Comparison of ENCODE assay signal across 17 cellular contexts in the genomic region with DNA sequence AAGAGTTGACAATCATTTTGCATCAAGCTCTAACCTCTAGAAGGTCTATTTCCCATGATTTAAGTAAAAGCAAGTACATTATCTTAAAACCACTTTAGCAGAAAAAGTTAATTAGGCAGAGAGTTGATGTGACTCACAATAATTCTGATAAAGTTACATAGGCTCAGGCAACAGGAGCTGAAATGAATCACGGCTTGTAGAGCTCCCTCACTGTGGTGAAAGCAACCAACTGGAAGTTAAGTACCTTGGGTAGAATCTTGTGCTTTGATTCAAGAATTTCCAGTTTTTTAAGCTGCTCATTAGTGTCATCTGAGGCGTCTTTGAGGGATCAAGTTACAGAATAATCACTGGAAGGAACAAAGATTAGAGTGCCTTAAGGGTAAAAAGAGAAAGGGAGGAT.
DNase-seq lines count a peak whose midpoint lies in the region; ATAC-seq and TF ChIP-seq lines count a peak whose summit lies in the region.
"Had no signal": no experiment of that assay in that cellular context is flagged by ENCODE, and none has a peak within 500 bp of the region (broad histone marks: within the 10 kb centered on the region; RNA-seq: fewer than 3 reads in every experiment).

No MANE protein-coding gene starts in this region.

- peak overlapping the region; percentile 11 for H3K27ac ChIP-seq in foreskin keratinocyte

- H3K4me3 Mint-ChIP-seq in stimulated activated effector memory CD8-positive, alpha-beta T cell treated with anti-CD3 and anti-CD28 coated beads, Interleukin-12 subunit alpha, Interleukin-12 subunit beta, amount 100 ng/mL, for 72 hours, result no peak overlapping the region
- H3K4me3 Mint-ChIP-seq: activated CD4-positive, alpha-beta memory T cell treated with anti-CD3 and anti-CD28 coated beads for 36 hours; memory B cell had no signal

- no peaks in the 10 kb centered on the region for H3K9me3 Mint-ChIP-seq in stimulated activated effector memory CD8-positive, alpha-beta T cell treated with anti-CD3 and anti-CD28 coated beads, Interleukin-12 subunit alpha, Interleukin-12 subunit beta, amount 100 ng/mL, for 72 hours
- H3K9me3 Mint-ChIP-seq: activated CD4-positive, alpha-beta memory T cell treated with anti-CD3 and anti-CD28 coated beads for 36 hours; memory B cell had no signal

- TF ChIP-seq CTCF in foreskin keratinocyte (conservative IDR thresholded peaks at IDR 0.05), result no peak

- no peaks in the 10 kb centered on the region for H3K4me1 Mint-ChIP-seq in stimulated activated effector memory CD8-positive, alpha-beta T cell treated with anti-CD3 and anti-CD28 coated beads, Interleukin-12 subunit alpha, Interleukin-12 subunit beta, amount 100 ng/mL, for 72 hours
- H3K4me1 Mint-ChIP-seq: memory B cell had no signal

- peak; percentile 10 for DNase-seq in SIG-M5 treated with dmso at 0.1 percent for 504 hours (lab: John Stamatoyannopoulos, UW; ENCODE audit: unreplicated experiment)
- DNase-seq in SIG-M5 (lab: John Stamatoyannopoulos, UW), result no peak
- peak; percentile 14 for DNase-seq in RKO (ENCODE audit: low spot score)
- peak; percentile 71 to 86 for DNase-seq in foreskin keratinocyte
- DNase-seq in stimulated activated effector memory CD8-positive, alpha-beta T cell treated with anti-CD3 and anti-CD28 coated beads, Interleukin-12 subunit alpha, Interleukin-12 subunit beta, amount 100 ng/mL, for 72 hours (ENCODE audit: low spot score in 2 of 2), result no peak
- no peak for DNase-seq in NCI-H1105 (lab: John Stamatoyannopoulos, UW)
- DNase-seq in left ventricle myocardium superior, result no peak
- DNase-seq: activated CD4-positive, alpha-beta memory T cell treated with anti-CD3 and anti-CD28 coated beads for 36 hours; aorta; GOT3; KG1; NCI-H146; SHP77; stimulated activated naive CD4-positive, alpha-beta T cell; T-helper 9 cell had no signal

- H3K27me3 ChIP-seq in foreskin keratinocyte, result peaks cover 14% of the 10 kb centered on the region

- ATAC-seq in foreskin keratinocyte (peak; percentile 75), left ventricle myocardium superior (no peak), GM21717 (IDR thresholded peaks at IDR 0.05; ENCODE audit: unreplicated experiment) (no peak)
- ATAC-seq in stimulated activated effector memory CD8-positive, alpha-beta T cell treated with anti-CD3 and anti-CD28 coated beads, Interleukin-12 subunit alpha, Interleukin-12 subunit beta, amount 100 ng/mL, for 72 hours, result peak; percentile 43

- no peak overlapping the region for H3K27ac Mint-ChIP-seq in stimulated activated effector memory CD8-positive, alpha-beta T cell treated with anti-CD3 and anti-CD28 coated beads, Interleukin-12 subunit alpha, Interleukin-12 subunit beta, amount 100 ng/mL, for 72 hours
- H3K27ac Mint-ChIP-seq: activated CD4-positive, alpha-beta memory T cell treated with anti-CD3 and anti-CD28 coated beads for 36 hours; memory B cell had no signal

- H3K36me3 Mint-ChIP-seq in stimulated activated effector memory CD8-positive, alpha-beta T cell treated with anti-CD3 and anti-CD28 coated beads, Interleukin-12 subunit alpha, Interleukin-12 subunit beta, amount 100 ng/mL, for 72 hours, result no peaks in the 10 kb centered on the region
- H3K36me3 Mint-ChIP-seq: activated CD4-positive, alpha-beta memory T cell treated with anti-CD3 and anti-CD28 coated beads for 36 hours; memory B cell had no signal

- peaks cover 29% of the 10 kb centered on the region for H3K4me1 ChIP-seq in foreskin keratinocyte

- intact Hi-C loops in left ventricle myocardium superior (cut with micrococcal nuclease), result no loop called here

Comparison
In these comparisons a context has a peak if more than half of its experiments do, and no peak if none do; other contexts are left out.
1. DNase-seq: peak in SIG-M5 treated with dmso at 0.1 percent for 504 hours (single experiment), RKO (single experiment) and foreskin keratinocyte (2 of 2); none in SIG-M5 (single experiment), stimulated activated effector memory CD8-positive, alpha-beta T cell treated with anti-CD3 and anti-CD28 coated beads, Interleukin-12 subunit alpha, Interleukin-12 subunit beta, amount 100 ng/mL, for 72 hours (0 of 2), NCI-H1105 (single experiment) and left ventricle myocardium superior (single experiment).
2. ATAC-seq: peak in foreskin keratinocyte (single experiment) and stimulated activated effector memory CD8-positive, alpha-beta T cell treated with anti-CD3 and anti-CD28 coated beads, Interleukin-12 subunit alpha, Interleukin-12 subunit beta, amount 100 ng/mL, for 72 hours (single experiment); none in left ventricle myocardium superior (single experiment) and GM21717 (single experiment).